In the genomic region with DNA sequence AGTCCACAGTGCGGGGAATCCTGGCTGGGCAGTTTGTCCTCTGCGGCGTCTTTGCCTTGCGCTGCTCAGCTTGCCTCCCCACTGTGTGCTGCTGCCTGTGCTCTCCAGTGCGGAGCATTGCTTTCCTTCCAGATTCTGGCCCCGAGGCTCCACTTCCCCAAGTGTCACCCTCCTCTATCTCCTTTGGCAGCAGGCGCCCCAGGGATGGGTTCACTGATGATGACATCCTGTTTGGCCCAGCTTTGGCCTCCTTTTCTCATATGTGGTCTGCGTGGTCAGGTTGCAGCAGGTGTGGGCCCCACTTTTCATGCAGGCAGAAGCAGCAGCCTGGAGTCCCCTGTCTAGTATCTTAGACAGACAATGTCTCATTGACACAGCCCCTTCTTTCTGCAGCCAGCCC, we compare ENCODE assay signal across 6 cellular contexts. TPM values are rescaled to one million over a fixed set of nuclear protein-coding genes. Genes with fewer than 3 reads are reported as not detected.
"Had no signal": no experiment of that assay in that cellular context is flagged by ENCODE, and none has a peak within 500 bp of the region (broad histone marks: within the 10 kb centered on the region; RNA-seq: fewer than 3 reads in every experiment).

No MANE protein-coding gene starts in this region.

RNA-seq across cellular contexts. Expression of gene CCL3L1, which starts 4.9 kb away (rescaled TPM):
- total RNA-seq: dermis blood vessel endothelial cell, esophagus mucosa, glomerular endothelial cell, lower leg skin, right atrium auricular region, thyroid gland had no signal

RNA-seq across cellular contexts. Expression of gene CCL4L2, which starts 9.4 kb away (rescaled TPM):
- total RNA-seq: dermis blood vessel endothelial cell, esophagus mucosa, glomerular endothelial cell had no signal

RNA-seq across cellular contexts. Expression of gene TBC1D3B, which starts 25.1 kb away (rescaled TPM):
- total RNA-seq: right atrium auricular region had no signal
